In the genomic region with DNA sequence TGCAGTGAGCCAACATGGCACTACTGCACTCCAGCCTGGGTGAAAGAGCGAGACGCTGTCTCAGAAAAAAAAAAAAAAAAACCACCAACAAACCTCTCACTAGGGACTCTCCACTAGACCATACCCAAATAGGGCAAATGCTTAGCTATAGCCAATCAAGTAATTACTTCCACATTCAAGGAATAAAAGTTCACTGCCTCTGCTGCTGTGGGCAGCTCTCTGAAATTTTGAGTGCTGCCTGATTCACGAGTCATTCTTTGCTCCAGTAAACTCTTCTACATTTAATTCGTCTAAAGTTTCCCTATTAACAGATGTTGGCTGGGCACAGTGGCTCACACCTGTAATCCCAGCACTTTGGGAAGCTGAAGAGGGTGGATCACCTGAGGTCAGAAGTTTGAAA, we compare ENCODE assay signal across 17 cellular contexts.
"Had no signal": no experiment of that assay in that cellular context is flagged by ENCODE, and none has a peak within 500 bp of the region (broad histone marks: within the 10 kb centered on the region; RNA-seq: fewer than 3 reads in every experiment).

No MANE protein-coding gene starts in this region.

- H3K27ac Mint-ChIP-seq: immature natural killer cell, neural progenitor cell had no signal

- H3K27ac ChIP-seq: neural progenitor cell, ovary, spleen, tibial artery, uterus had no signal

- H3K4me2 ChIP-seq: neural progenitor cell had no signal

- H3K4me3 ChIP-seq: lung, neural progenitor cell, ovary, spleen, tibial artery, uterus had no signal

- H3K36me3 Mint-ChIP-seq: neural progenitor cell had no signal

- H2AFZ ChIP-seq: neural progenitor cell had no signal

- H3K9ac ChIP-seq: neural progenitor cell had no signal

- H3K4me1 ChIP-seq: neural progenitor cell, uterus had no signal

- H3K9me3 ChIP-seq: ovary, tibial artery, uterus had no signal

- H3K4me3 Mint-ChIP-seq: immature natural killer cell, neural progenitor cell had no signal

- DNase-seq: activated CD4-positive, alpha-beta T cell treated with anti-CD3 and anti-CD28 coated beads, Interleukin-2, amount 50 U/mL, for 4 hours; activated CD4-positive, CD25-positive, alpha-beta regulatory T cell treated with anti-CD3 and anti-CD28 coated beads, Interleukin-2, amount 50 U/mL, for 72 hours; activated naive CD4-positive, alpha-beta T cell treated with Interleukin-2 at 50 U/mL for 16 hours; activated T-cell treated with anti-CD3 and anti-CD28 coated beads for 4 hours; foreskin melanocyte; head of caudate nucleus; immature natural killer cell; left cardiac atrium; ovary; spleen; T-helper 9 cell; tibial artery; uterus had no signal

- H3K36me3 ChIP-seq: neural progenitor cell, ovary, spleen, tibial artery, uterus had no signal

- H3K27me3 ChIP-seq: neural progenitor cell, ovary, spleen, tibial artery, uterus had no signal

- ATAC-seq: esophagus mucosa, left cardiac atrium, sciatic nerve had no signal
